In the genomic region with DNA sequence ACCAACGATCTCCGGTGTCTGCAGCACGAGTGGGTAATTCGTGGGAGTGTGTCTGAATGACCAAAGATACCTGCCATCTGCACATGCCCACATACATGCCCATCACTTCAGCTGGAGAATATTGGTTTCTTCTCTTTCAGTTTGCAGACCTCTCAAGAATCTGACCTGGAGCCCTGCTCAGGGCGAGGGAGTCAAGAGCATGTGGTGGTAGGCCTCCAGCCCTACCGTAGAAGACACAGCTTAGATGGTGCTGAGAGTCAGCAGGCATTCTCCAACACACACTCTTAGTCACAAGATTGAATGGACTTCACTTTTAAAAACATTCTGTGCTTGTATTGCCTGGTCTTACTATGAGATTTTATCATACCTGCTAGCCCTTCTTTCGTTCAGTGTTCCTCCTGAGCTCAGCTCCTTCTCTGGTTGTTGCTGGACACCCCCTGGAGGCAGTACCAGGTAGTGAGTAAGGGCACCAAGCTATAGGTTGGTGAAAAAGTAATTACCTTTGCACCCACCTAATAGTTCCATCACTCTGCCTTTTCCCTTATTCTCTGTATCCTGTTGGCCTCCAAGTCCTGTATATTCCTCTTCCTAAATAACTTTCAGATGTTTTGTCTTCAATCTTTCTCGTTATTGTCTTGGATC, we compare ENCODE assay signal across 1 cellular context.
TF ChIP-seq lines count a peak whose summit lies in the region.

No MANE protein-coding gene starts in this region.

TF ChIP-seq in HCT116, 20 proteins besides CTCF, POLR2A, EP300 and RAD21 (continued from another document):
- TF ChIP-seq, protein P1, sequence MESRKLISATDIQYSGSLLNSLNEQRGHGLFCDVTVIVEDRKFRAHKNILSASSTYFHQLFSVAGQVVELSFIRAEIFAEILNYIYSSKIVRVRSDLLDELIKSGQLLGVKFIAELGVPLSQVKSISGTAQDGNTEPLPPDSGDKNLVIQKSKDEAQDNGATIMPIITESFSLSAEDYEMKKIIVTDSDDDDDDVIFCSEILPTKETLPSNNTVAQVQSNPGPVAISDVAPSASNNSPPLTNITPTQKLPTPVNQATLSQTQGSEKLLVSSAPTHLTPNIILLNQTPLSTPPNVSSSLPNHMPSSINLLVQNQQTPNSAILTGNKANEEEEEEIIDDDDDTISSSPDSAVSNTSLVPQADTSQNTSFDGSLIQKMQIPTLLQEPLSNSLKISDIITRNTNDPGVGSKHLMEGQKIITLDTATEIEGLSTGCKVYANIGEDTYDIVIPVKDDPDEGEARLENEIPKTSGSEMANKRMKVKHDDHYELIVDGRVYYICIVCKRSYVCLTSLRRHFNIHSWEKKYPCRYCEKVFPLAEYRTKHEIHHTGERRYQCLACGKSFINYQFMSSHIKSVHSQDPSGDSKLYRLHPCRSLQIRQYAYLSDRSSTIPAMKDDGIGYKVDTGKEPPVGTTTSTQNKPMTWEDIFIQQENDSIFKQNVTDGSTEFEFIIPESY (IDR thresholded peaks at IDR 0.05; ENCODE audit: extremely low read depth, insufficient replicate concordance, low read length), result no peak
